Comparison of ENCODE assay signal across 11 cellular contexts in genomic region chr6:139336488-139336887, GRCh38. TPM values are rescaled to one million over a fixed set of nuclear protein-coding genes. Genes with fewer than 3 reads are reported as not detected.
DNase-seq lines count a peak whose midpoint lies in the region; ATAC-seq, FAIRE-seq and TF ChIP-seq lines count a peak whose summit lies in the region.
"Had no signal": no experiment of that assay in that cellular context is flagged by ENCODE, and none has a peak within 500 bp of the region (broad histone marks: within the 10 kb centered on the region; RNA-seq: fewer than 3 reads in every experiment).

No MANE protein-coding gene starts in this region.

- TF ChIP-seq CTCF in right lobe of liver (IDR thresholded peaks at IDR 0.05) (no peak), HepG2 (CRISPR knock-in tag; IDR thresholded peaks at IDR 0.05) (no peak), fibroblast of mammary gland (conservative IDR thresholded peaks at IDR 0.05; ENCODE audit: control insufficient read depth, insufficient read depth, low read depth, low read length) (no peak)

- no peak overlapping the region for H2AFZ ChIP-seq in HepG2 (ENCODE audit: low read length)

- TF ChIP-seq EP300 in HepG2 (IDR thresholded peaks at IDR 0.05; ENCODE audit: low read depth in 2 of 2, low read length in 2 of 2) (no peak), HepG2 (CRISPR knock-in tag; IDR thresholded peaks at IDR 0.05; ENCODE audit: borderline replicate concordance) (no peak)

- no peak overlapping the region for H3K4me2 ChIP-seq in HepG2 (ENCODE audit: low read depth, low read length)

- in situ Hi-C loops in HepG2 (cut with HindIII; ENCODE audit: extremely low pct_ligation_motif_present, low pct_unique_long_range_greater_than_20kb) = no loop called here

- H3K36me3 ChIP-seq in right lobe of liver (no peaks in the 10 kb centered on the region), HepG2 (replicated peaks in 1 of 2; ENCODE audit: control insufficient read depth in 1 of 2, insufficient read depth in 2 of 2, low read length in 2 of 2) (no peaks in the 10 kb centered on the region)

- WGBS in right lobe of liver (ENCODE audit: insufficient coverage, low coverage, low lambda C conversion rate, missing lambda C conversion rate) = 28% methylated on average over 4 of the region's 4 CpGs
- WGBS in HepG2 (ENCODE audit: low lambda C conversion rate) = 6% methylated on average over 4 of the region's 4 CpGs

- POLR2A ChIA-PET in HepG2 (lab: Yijun Ruan, JAX) = no interaction called here

- FAIRE-seq in HepG2 (lab: Jason Lieb, UNC) = no peak
- FAIRE-seq: TTC549 had no signal

- H4K20me1 ChIP-seq in HepG2 (ENCODE audit: insufficient read depth, low read length) = no peaks in the 10 kb centered on the region

- peak; percentile 41 to 81 (median 70) for ATAC-seq in right lobe of liver
- ATAC-seq in HepG2 = no peak
- no peak for ATAC-seq in GM19452 (IDR thresholded peaks at IDR 0.05; ENCODE audit: unreplicated experiment)
- ATAC-seq in GM18511 (IDR thresholded peaks at IDR 0.05; ENCODE audit: unreplicated experiment) = no peak
- ATAC-seq in GM21423 (IDR thresholded peaks at IDR 0.05; ENCODE audit: unreplicated experiment) = no peak
- ATAC-seq in GM21786 (IDR thresholded peaks at IDR 0.05; ENCODE audit: unreplicated experiment) = no peak

- H3K9ac ChIP-seq in HepG2 (ENCODE audit: insufficient read depth, low read depth, low read length) = no peak overlapping the region

- intact Hi-C loops in right lobe of liver (cut with DNase I) (no loop called here), HepG2 (cut with micrococcal nuclease; ENCODE audit: unreplicated experiment) (no loop called here)

- H3K27me3 ChIP-seq in right lobe of liver = no peaks in the 10 kb centered on the region
- no peaks in the 10 kb centered on the region for H3K27me3 ChIP-seq in HepG2 (ENCODE audit: control insufficient read depth in 1 of 2, insufficient read depth in 2 of 2, low read length in 2 of 2)

- H3K27ac ChIP-seq in right lobe of liver (no peak overlapping the region), HepG2 (ENCODE audit: extremely low read length, insufficient read depth, low read length) (no peak overlapping the region)

- no peak for TF ChIP-seq RAD21 in HepG2 (CRISPR knock-in tag; IDR thresholded peaks at IDR 0.05)

- H3K9me3 ChIP-seq in right lobe of liver (no peaks in the 10 kb centered on the region), HepG2 (ENCODE audit: low read length) (no peaks in the 10 kb centered on the region)

- H3K4me3 ChIP-seq in right lobe of liver (no peak overlapping the region), HepG2 (replicated peaks in 1 of 3; ENCODE audit: insufficient read depth in 1 of 3, low read depth in 2 of 3, low read length in 3 of 3) (no peak overlapping the region), fibroblast of mammary gland (ENCODE audit: control insufficient read depth, low read depth, low read length) (no peak overlapping the region)

- peak in 2 of 3 donors; percentile 55 to 74 for DNase-seq in right lobe of liver
- DNase-seq in HepG2 (ENCODE audit: low spot score) = no peak
- DNase-seq in NCI-H69 (lab: John Stamatoyannopoulos, UW) = peak; percentile 83
- DNase-seq in fibroblast of mammary gland (ENCODE audit: low read depth) = peak; percentile 38
- DNase-seq: kidney glomerular epithelial cell, NCI-H510A had no signal

- TF ChIP-seq POLR2A in right lobe of liver (IDR thresholded peaks at IDR 0.05) (no peak), HepG2 (IDR thresholded peaks at IDR 0.05; ENCODE audit: insufficient read depth in 1 of 2, low read depth in 2 of 2, low read length in 2 of 2) (no peak)

- CTCF ChIA-PET in HepG2 (lab: Yijun Ruan, JAX; ENCODE audit: low intra/inter-chr PET ratio, low total read pairs) = no interaction called here

- H3K79me2 ChIP-seq in HepG2 (ENCODE audit: insufficient read depth, low read length) = no peaks in the 10 kb centered on the region

- no TSS peak for BruUV-seq in HepG2 (replicated peaks; lab: Mats Ljungman, UMichigan)

- no peaks in the 10 kb centered on the region for H3K4me1 ChIP-seq in right lobe of liver
- no peaks in the 10 kb centered on the region for H3K4me1 ChIP-seq in HepG2 (ENCODE audit: insufficient read depth, low read length)

TF ChIP-seq in HepG2, 621 proteins besides CTCF, POLR2A, EP300 and RAD21 (continues in another document):
- no peak for TF ChIP-seq TGIF2 (CRISPR knock-in tag; IDR thresholded peaks at IDR 0.05)
- no peak for TF ChIP-seq GTF3A (CRISPR knock-in tag; conservative IDR thresholded peaks at IDR 0.05)
- TF ChIP-seq TEF (CRISPR knock-in tag; IDR thresholded peaks at IDR 0.05) = no peak
- TF ChIP-seq SOX5 (CRISPR knock-in tag; IDR thresholded peaks at IDR 0.05; ENCODE audit: borderline replicate concordance) = no peak
- no peak for TF ChIP-seq EED (CRISPR knock-in tag; IDR thresholded peaks at IDR 0.05)
- no peak for TF ChIP-seq THAP11 (CRISPR knock-in tag; IDR thresholded peaks at IDR 0.05)
- TF ChIP-seq FOXO1 (CRISPR knock-in tag; IDR thresholded peaks at IDR 0.05) = no peak
- no peak for TF ChIP-seq PRPF4 (IDR thresholded peaks at IDR 0.05; ENCODE audit: low read depth, low read length, poor library complexity, severe bottlenecking)
- TF ChIP-seq DPF2 (CRISPR knock-in tag; IDR thresholded peaks at IDR 0.05; ENCODE audit: borderline replicate concordance, low read depth) = no peak
- TF ChIP-seq EEA1 (CRISPR knock-in tag; IDR thresholded peaks at IDR 0.05; ENCODE audit: borderline replicate concordance) = no peak
- no peak for TF ChIP-seq HNRNPK (IDR thresholded peaks at IDR 0.05; ENCODE audit: low read depth, low read length, poor library complexity, severe bottlenecking)
- TF ChIP-seq ZNF350 (CRISPR knock-in tag; IDR thresholded peaks at IDR 0.05; ENCODE audit: borderline replicate concordance, low read depth) = no peak
- no peak for TF ChIP-seq NR2F2 (IDR thresholded peaks at IDR 0.05; ENCODE audit: borderline replicate concordance, low read depth)

RNA-seq across cellular contexts. Expression of gene CITED2, which starts 38.0 kb away (rescaled TPM):
- total RNA-seq in right lobe of liver (100 to 1,000 TPM in 4 of 6 experiments, 10 to 100 TPM in 2; 76.6 to 373 (median 126) TPM), HepG2 (2016; rRNA removed; fragmentation: Illumina TruSeq; extraction: Trizol) (16.8 and 17.6 TPM in 2 replicates)
- total RNA-seq in HepG2 (2016; cell fraction: cytosol; rRNA removed; fragmentation: Illumina TruSeq; extraction: Trizol; ENCODE audit: low read depth) = 3.3 and 5.6 TPM in 2 replicates
- 12.5 and 18.6 TPM in 2 replicates for total RNA-seq in HepG2 (2016; cell fraction: insoluble cytoplasmic fraction; rRNA removed; fragmentation: Illumina TruSeq; extraction: Trizol)
- total RNA-seq in HepG2 (2016; cell fraction: membrane; rRNA removed; fragmentation: Illumina TruSeq; extraction: Trizol) = 8.2 and 9.8 TPM in 2 replicates
- total RNA-seq in HepG2 (2016; cell fraction: nucleus; rRNA removed; fragmentation: Illumina TruSeq; extraction: Trizol) = 10.2 and 12.3 TPM in 2 replicates
- 57.2 and 66.8 TPM in 2 replicates for polyA plus RNA-seq in HepG2 (2011; rRNA removed)
- 22.6 and 34.2 TPM in 2 replicates for polyA plus RNA-seq in HepG2 (2011; cell fraction: cytosol; rRNA removed)
- 38.3 and 44.4 TPM in 2 replicates for polyA plus RNA-seq in HepG2 (2011; cell fraction: nucleus; rRNA removed)
- 27.9 and 37.4 TPM in 2 replicates for polyA plus RNA-seq in HepG2 (2012)
- 4.1 and 4.2 TPM in 2 replicates for polyA plus RNA-seq in HepG2 (2016; cell fraction: cytosol; fragmentation: Illumina TruSeq; extraction: Trizol; ENCODE audit: low read depth)
- polyA plus RNA-seq in HepG2 (2016; cell fraction: insoluble cytoplasmic fraction; fragmentation: Illumina TruSeq; extraction: Trizol; ENCODE audit: low read depth) = 26.3 and 33.5 TPM in 2 replicates
- polyA plus RNA-seq in HepG2 (2016; cell fraction: membrane; fragmentation: Illumina TruSeq; extraction: Trizol; ENCODE audit: low read depth) = 7.9 and 8.1 TPM in 2 replicates
- 29.6 and 30.7 TPM in 2 replicates for polyA plus RNA-seq in HepG2 (2016; cell fraction: nucleus; fragmentation: Illumina TruSeq; extraction: Trizol; ENCODE audit: insufficient read depth, low read depth)
- polyA minus RNA-seq in HepG2 (2011; rRNA and poly(A)+ RNA removed; ENCODE audit: low replicate concordance) = 17.4 and 116 TPM in 2 replicates
- 48.9 and 60.6 TPM in 2 replicates for polyA minus RNA-seq in HepG2 (2011; cell fraction: cytosol; rRNA and poly(A)+ RNA removed)
- polyA minus RNA-seq in HepG2 (2011; cell fraction: nucleus; rRNA and poly(A)+ RNA removed) = 23.0 and 29.2 TPM in 2 replicates

RNA-seq across cellular contexts. Expression of gene TXLNB, which starts 44.7 kb away (rescaled TPM):
- total RNA-seq in right lobe of liver (under 1 TPM; 0.04 to 0.50 (median 0.14) TPM), HepG2 (2016; rRNA removed; fragmentation: Illumina TruSeq; extraction: Trizol) (not detected in 2 replicates)
- total RNA-seq in HepG2 (2016; cell fraction: cytosol; rRNA removed; fragmentation: Illumina TruSeq; extraction: Trizol; ENCODE audit: low read depth) = not detected in 2 replicates
- total RNA-seq in HepG2 (2016; cell fraction: insoluble cytoplasmic fraction; rRNA removed; fragmentation: Illumina TruSeq; extraction: Trizol) = not detected in 2 replicates
- total RNA-seq in HepG2 (2016; cell fraction: membrane; rRNA removed; fragmentation: Illumina TruSeq; extraction: Trizol) = not detected in 2 replicates
- not detected in 2 replicates for total RNA-seq in HepG2 (2016; cell fraction: nucleus; rRNA removed; fragmentation: Illumina TruSeq; extraction: Trizol)
- not detected in 2 replicates for polyA plus RNA-seq in HepG2 (2011; rRNA removed)
- polyA plus RNA-seq in HepG2 (2011; cell fraction: cytosol; rRNA removed) = 0.01 TPM in 1 of 2 replicates, not detected in the other
- polyA plus RNA-seq in HepG2 (2011; cell fraction: nucleus; rRNA removed) = not detected in 2 replicates
- not detected in 2 replicates for polyA plus RNA-seq in HepG2 (2012)
- polyA plus RNA-seq in HepG2 (2016; cell fraction: cytosol; fragmentation: Illumina TruSeq; extraction: Trizol; ENCODE audit: low read depth) = not detected in 2 replicates
- not detected in 2 replicates for polyA plus RNA-seq in HepG2 (2016; cell fraction: insoluble cytoplasmic fraction; fragmentation: Illumina TruSeq; extraction: Trizol; ENCODE audit: low read depth)
- polyA plus RNA-seq in HepG2 (2016; cell fraction: membrane; fragmentation: Illumina TruSeq; extraction: Trizol; ENCODE audit: low read depth) = not detected in 2 replicates
- polyA plus RNA-seq in HepG2 (2016; cell fraction: nucleus; fragmentation: Illumina TruSeq; extraction: Trizol; ENCODE audit: insufficient read depth, low read depth) = not detected in 2 replicates
- polyA minus RNA-seq in HepG2 (2011; rRNA and poly(A)+ RNA removed; ENCODE audit: low replicate concordance) = not detected in 2 replicates
- not detected in 2 replicates for polyA minus RNA-seq in HepG2 (2011; cell fraction: cytosol; rRNA and poly(A)+ RNA removed)
- polyA minus RNA-seq in HepG2 (2011; cell fraction: nucleus; rRNA and poly(A)+ RNA removed) = not detected in 2 replicates

Comparison
In these comparisons a context has a peak if more than half of its experiments do, and no peak if none do; other contexts are left out.
1. ATAC-seq: peak in right lobe of liver (4 of 4); none in HepG2 (single experiment), GM19452 (single experiment), GM18511 (single experiment), GM21423 (single experiment) and GM21786 (single experiment).